Comparison of ENCODE assay signal across 13 cellular contexts in the genomic region with DNA sequence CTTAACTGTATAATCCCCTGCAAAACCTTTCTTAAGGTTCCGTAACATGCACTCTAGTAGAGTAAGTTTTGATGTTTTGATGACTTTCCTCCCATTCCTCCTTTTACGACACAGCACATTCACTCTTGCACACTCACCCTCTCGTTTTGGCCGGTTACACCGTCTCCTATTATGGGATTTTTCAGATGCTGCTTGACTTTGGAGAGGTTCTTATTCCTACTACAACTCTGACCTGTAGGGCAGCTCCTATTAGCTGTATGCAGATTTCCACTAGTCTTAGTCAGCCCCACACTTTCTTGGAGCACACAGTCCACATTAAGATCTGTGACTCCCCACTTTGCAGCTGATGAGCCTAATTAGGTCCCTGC.
DNase-seq lines count a peak whose midpoint lies in the region; ATAC-seq, FAIRE-seq and TF ChIP-seq lines count a peak whose summit lies in the region.
"Had no signal": no experiment of that assay in that cellular context is flagged by ENCODE, and none has a peak within 500 bp of the region (broad histone marks: within the 10 kb centered on the region; RNA-seq: fewer than 3 reads in every experiment).

No MANE protein-coding gene starts in this region.

- POLR2A ChIA-PET in HepG2 (lab: Yijun Ruan, JAX) (no interaction called here), T-cell (lab: Charles Lee) (no interaction called here)

- H3K36me3 Mint-ChIP-seq in neural progenitor cell (no peaks in the 10 kb centered on the region), progenitor cell of endocrine pancreas (ENCODE audit: insufficient read depth) (no peaks in the 10 kb centered on the region), HFFc6 (ENCODE audit: low read depth) (no peaks in the 10 kb centered on the region), T-cell (no peaks in the 10 kb centered on the region)

- in situ Hi-C loops in HepG2 (cut with HindIII; ENCODE audit: extremely low pct_ligation_motif_present, low pct_unique_long_range_greater_than_20kb): no loop called here

- H4K20me1 ChIP-seq in HepG2 (ENCODE audit: insufficient read depth, low read length) (no peaks in the 10 kb centered on the region), neural progenitor cell (ENCODE audit: low read depth) (no peaks in the 10 kb centered on the region)

- H3K9ac ChIP-seq in HepG2 (ENCODE audit: insufficient read depth, low read depth, low read length) (no peak overlapping the region; the same call in 1 of the 2 replicates), endocrine pancreas (ENCODE audit: control insufficient read depth, insufficient read depth, low read length) (no peak overlapping the region), neural progenitor cell (no peak overlapping the region)

- no peak overlapping the region for H3K4me3 Mint-ChIP-seq in neural progenitor cell
- no peak overlapping the region for H3K4me3 Mint-ChIP-seq in progenitor cell of endocrine pancreas (ENCODE audit: low read depth)
- H3K4me3 Mint-ChIP-seq in HFFc6: no peak overlapping the region
- H3K4me3 Mint-ChIP-seq in T-cell: no peak overlapping the region
- H3K4me3 Mint-ChIP-seq: activated CD8-positive, alpha-beta T cell treated with anti-CD3 and anti-CD28 coated beads, Interleukin-2, amount 10 ng/mL, durations not matched to agents 7 days and 5 days; central memory CD8-positive, alpha-beta T cell had no signal

- no peak for TF ChIP-seq EP300 in HepG2 (IDR thresholded peaks at IDR 0.05; ENCODE audit: low read depth in 2 of 2, low read length in 2 of 2)
- TF ChIP-seq EP300 in HepG2 (CRISPR knock-in tag; IDR thresholded peaks at IDR 0.05; ENCODE audit: borderline replicate concordance): no peak

- H3K4me3 ChIP-seq in HepG2 (replicated peaks in 1 of 3; ENCODE audit: insufficient read depth in 1 of 3, low read depth in 2 of 3, low read length in 3 of 3) (peak overlapping the region; percentile 54 to 63 (median 61)), right lobe of liver (no peak overlapping the region), endocrine pancreas (ENCODE audit: control insufficient read depth, insufficient read depth, low read length) (peak overlapping the region; percentile 77), neural progenitor cell (no peak overlapping the region)

- no peaks in the 10 kb centered on the region for H3K9me3 Mint-ChIP-seq in neural progenitor cell
- H3K9me3 Mint-ChIP-seq in progenitor cell of endocrine pancreas (ENCODE audit: low read depth): no peaks in the 10 kb centered on the region
- no peaks in the 10 kb centered on the region for H3K9me3 Mint-ChIP-seq in HFFc6
- H3K9me3 Mint-ChIP-seq in T-cell: no peaks in the 10 kb centered on the region
- H3K9me3 Mint-ChIP-seq: central memory CD8-positive, alpha-beta T cell had no signal

- no TSS peak for BruUV-seq in HepG2 (replicated peaks; lab: Mats Ljungman, UMichigan)

- ATAC-seq in HepG2 (peak; percentile 60), right lobe of liver (no peak), left colon (no peak), T-cell (replicated peaks in 1 of 4) (no peak)

- H3K4me1 Mint-ChIP-seq in neural progenitor cell (no peaks in the 10 kb centered on the region), progenitor cell of endocrine pancreas (ENCODE audit: low read depth) (peaks cover 3% of the 10 kb centered on the region), HFFc6 (ENCODE audit: low read depth) (no peaks in the 10 kb centered on the region), T-cell (no peaks in the 10 kb centered on the region)
- H3K4me1 Mint-ChIP-seq: central memory CD8-positive, alpha-beta T cell had no signal

- H3K27ac ChIP-seq in HepG2 (ENCODE audit: extremely low read length, insufficient read depth, low read length) (no peak overlapping the region), right lobe of liver (no peak overlapping the region), neural progenitor cell (no peak overlapping the region)

- no peak for TF ChIP-seq RAD21 in HepG2 (CRISPR knock-in tag; IDR thresholded peaks at IDR 0.05)

- H3K79me2 ChIP-seq in HepG2 (ENCODE audit: insufficient read depth, low read length) (no peaks in the 10 kb centered on the region), neural progenitor cell (ENCODE audit: low read depth) (no peaks in the 10 kb centered on the region)

- no peaks in the 10 kb centered on the region for H3F3A ChIP-seq in neural progenitor cell (ENCODE audit: low read depth)

- DNase-seq in HepG2 (ENCODE audit: low spot score) (no peak), right lobe of liver (no peak), neural progenitor cell (ENCODE audit: low spot score) (no peak), progenitor cell of endocrine pancreas (ENCODE audit: low spot score, unreplicated experiment) (no peak), left colon (no peak), HFFc6 (no peak), T-cell (no peak)
- DNase-seq: AML-193; stimulated activated CD4-positive, alpha-beta T cell treated with anti-CD3 and anti-CD28 coated beads, Interleukin-4, amount 100 ng/mL, for 1 hour had no signal

- no peak for FAIRE-seq in HepG2 (lab: Jason Lieb, UNC)

- H3K36me3 ChIP-seq in HepG2 (replicated peaks in 1 of 2; ENCODE audit: control insufficient read depth in 1 of 2, insufficient read depth in 2 of 2, low read length in 2 of 2): no peaks in the 10 kb centered on the region
- H3K36me3 ChIP-seq in right lobe of liver: no peaks in the 10 kb centered on the region
- H3K36me3 ChIP-seq in endocrine pancreas (ENCODE audit: control insufficient read depth, insufficient read depth, low read length): no peaks in the 10 kb centered on the region
- no peaks in the 10 kb centered on the region for H3K36me3 ChIP-seq in neural progenitor cell
- H3K36me3 ChIP-seq: HAP-1 had no signal

- H2AFZ ChIP-seq in HepG2 (ENCODE audit: low read length) (no peak overlapping the region), neural progenitor cell (replicated peaks) (peak overlapping the region; percentile 64)

- H3K9me3 ChIP-seq in HepG2 (ENCODE audit: low read length) (no peaks in the 10 kb centered on the region), right lobe of liver (no peaks in the 10 kb centered on the region), endocrine pancreas (ENCODE audit: control insufficient read depth, low read length) (no peaks in the 10 kb centered on the region), neural progenitor cell (ENCODE audit: low read depth) (no peaks in the 10 kb centered on the region)
- H3K9me3 ChIP-seq: HAP-1 had no signal

- intact Hi-C loops in HepG2 (cut with micrococcal nuclease; ENCODE audit: unreplicated experiment): loop anchor here (10.0 kb wide), 2 partner anchors 102 to 192 kb away; no protein-coding TSS in a partner anchor
- intact Hi-C loops in right lobe of liver (cut with DNase I): no loop called here
- intact Hi-C loops in left colon (cut with DNase I, micrococcal nuclease): no loop called here

- TF ChIP-seq POLR2A in HepG2 (IDR thresholded peaks at IDR 0.05; ENCODE audit: insufficient read depth in 1 of 2, low read depth in 2 of 2, low read length in 2 of 2): no peak
- TF ChIP-seq POLR2A in right lobe of liver (IDR thresholded peaks at IDR 0.05): no peak

- CTCF ChIA-PET in HepG2 (lab: Yijun Ruan, JAX; ENCODE audit: low intra/inter-chr PET ratio, low total read pairs) (no interaction called here), T-cell (lab: Charles Lee) (no interaction called here)

- TF ChIP-seq CTCF in HepG2 (CRISPR knock-in tag; IDR thresholded peaks at IDR 0.05) (no peak), right lobe of liver (IDR thresholded peaks at IDR 0.05) (no peak), neural progenitor cell (IDR thresholded peaks at IDR 0.05) (no peak), progenitor cell of endocrine pancreas (IDR thresholded peaks at IDR 0.05; ENCODE audit: unreplicated experiment) (no peak), HFFc6 (IDR thresholded peaks at IDR 0.05) (no peak)

- H3K27ac Mint-ChIP-seq in neural progenitor cell (no peak overlapping the region), progenitor cell of endocrine pancreas (no peak overlapping the region), HFFc6 (no peak overlapping the region), T-cell (no peak overlapping the region)
- H3K27ac Mint-ChIP-seq: activated CD8-positive, alpha-beta T cell treated with anti-CD3 and anti-CD28 coated beads, Interleukin-2, amount 10 ng/mL, durations not matched to agents 7 days and 5 days had no signal

- H3K27me3 Mint-ChIP-seq in neural progenitor cell (ENCODE audit: insufficient read depth, low read depth) (no peaks in the 10 kb centered on the region), progenitor cell of endocrine pancreas (no peaks in the 10 kb centered on the region), HFFc6 (ENCODE audit: insufficient read depth) (no peaks in the 10 kb centered on the region; the same call in 1 of the 2 replicates), T-cell (peaks cover 3 to 7% of the 10 kb centered on the region in 2 donors)
- H3K27me3 Mint-ChIP-seq: central memory CD8-positive, alpha-beta T cell had no signal

- H3K4me1 ChIP-seq in HepG2 (ENCODE audit: insufficient read depth, low read length) (peaks cover 32% of the 10 kb centered on the region), right lobe of liver (no peaks in the 10 kb centered on the region), endocrine pancreas (ENCODE audit: control insufficient read depth, insufficient read depth, low read length) (no peaks in the 10 kb centered on the region), neural progenitor cell (peaks cover 35% of the 10 kb centered on the region)
- H3K4me1 ChIP-seq: HAP-1 had no signal

- WGBS in HepG2 (ENCODE audit: low lambda C conversion rate): 1% methylated on average over 5 of the region's 5 CpGs
- WGBS in right lobe of liver (ENCODE audit: insufficient coverage, low coverage, low lambda C conversion rate, missing lambda C conversion rate): 85% methylated on average over 5 of the region's 5 CpGs

- H3K27me3 ChIP-seq in HepG2 (ENCODE audit: control insufficient read depth in 1 of 2, insufficient read depth in 2 of 2, low read length in 2 of 2) (no peaks in the 10 kb centered on the region), right lobe of liver (no peaks in the 10 kb centered on the region), endocrine pancreas (ENCODE audit: control insufficient read depth, insufficient read depth, low read length) (no peaks in the 10 kb centered on the region), neural progenitor cell (no peaks in the 10 kb centered on the region)

- H3K4me2 ChIP-seq in HepG2 (ENCODE audit: low read depth, low read length) (peak overlapping the region; percentile 68), neural progenitor cell (peak overlapping the region; percentile 4)

TF ChIP-seq in HepG2, 621 proteins besides CTCF, POLR2A, EP300 and RAD21:
- TF ChIP-seq ZFYVE20 (CRISPR knock-in tag; IDR thresholded peaks at IDR 0.05; ENCODE audit: borderline replicate concordance, low read depth) (no peak), ZNF256 (CRISPR knock-in tag; conservative IDR thresholded peaks at IDR 0.05) (no peak), SNAPC2 (CRISPR knock-in tag; IDR thresholded peaks at IDR 0.05) (no peak), NBN (conservative IDR thresholded peaks at IDR 0.05) (no peak), GATA4 (IDR thresholded peaks at IDR 0.05; ENCODE audit: borderline replicate concordance, low read depth) (no peak), ZNF264 (CRISPR knock-in tag; IDR thresholded peaks at IDR 0.05) (no peak), NFYB (CRISPR knock-in tag; IDR thresholded peaks at IDR 0.05) (no peak)

Comparison
In these comparisons a context has a peak if more than half of its experiments do, and no peak if none do; other contexts are left out.
1. H3K4me3 ChIP-seq: peak in HepG2 (3 of 3) and endocrine pancreas (single experiment); none in right lobe of liver (0 of 3) and neural progenitor cell (single experiment).